23 cellular contexts compared by ENCODE assay signal in the genomic region with DNA sequence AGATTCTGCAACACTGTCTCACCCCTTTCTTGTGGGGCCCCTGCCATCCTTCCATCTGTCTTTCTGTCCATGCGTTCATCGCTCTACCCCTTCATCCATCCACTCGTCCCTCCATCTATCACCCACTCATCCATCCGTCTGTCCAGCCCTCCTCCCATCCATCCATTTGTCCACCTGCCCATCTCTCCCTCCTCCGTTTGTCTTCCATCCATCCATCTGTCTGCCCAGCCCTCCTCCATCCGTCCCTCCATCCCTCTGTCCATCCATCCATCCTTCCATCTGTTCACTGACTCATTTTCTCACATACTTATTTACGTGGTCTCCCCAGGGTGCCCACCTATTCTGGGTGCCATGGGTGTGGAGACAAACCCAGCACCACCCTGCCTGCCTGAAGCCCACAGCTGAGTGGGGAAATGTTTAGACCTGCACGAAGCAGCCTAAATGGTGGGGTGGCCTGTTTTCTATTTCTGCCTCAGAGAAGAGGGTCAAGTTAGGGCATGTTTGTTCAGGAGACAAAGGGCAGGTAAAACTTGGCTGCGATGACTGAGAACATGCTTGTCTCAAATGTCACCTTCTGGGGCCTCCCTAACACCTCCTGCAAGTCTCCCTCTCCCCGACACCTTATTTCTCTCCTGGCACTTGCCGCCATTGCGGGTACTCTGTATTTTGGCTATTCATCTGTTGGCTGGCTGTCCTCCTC. TPM values are rescaled to one million over a fixed set of nuclear protein-coding genes. Genes with fewer than 3 reads are reported as not detected.
"Had no signal": no experiment of that assay in that cellular context is flagged by ENCODE, and none has a peak within 500 bp of the region (broad histone marks: within the 10 kb centered on the region; RNA-seq: fewer than 3 reads in every experiment).

No MANE protein-coding gene starts in this region.

- H3K4me1 ChIP-seq: testis had no signal

- H3K4me2 ChIP-seq: hepatocyte had no signal

- H3K36me3 ChIP-seq: spleen, stomach, upper lobe of right lung had no signal

- FAIRE-seq: kidney had no signal

- H3K27me3 ChIP-seq: dorsolateral prefrontal cortex, hepatocyte, spleen, stomach, testis, upper lobe of right lung had no signal

- H3K9me3 Mint-ChIP-seq: activated naive CD4-positive, alpha-beta T cell treated with anti-CD3 and anti-CD28 coated beads for 36 hours; activated naive CD8-positive, alpha-beta T cell treated with anti-CD3 and anti-CD28 coated beads, Interleukin-2, amount 50 U/mL, for 24 hours; activated T-helper 17 cell treated with anti-CD3 and anti-CD28 coated beads, Interleukin-2, amount 50 U/mL, for 72 hours; endodermal cell had no signal

- H3K27me3 Mint-ChIP-seq: activated naive CD8-positive, alpha-beta T cell treated with anti-CD3 and anti-CD28 coated beads, Interleukin-2, amount 50 U/mL, for 24 hours; activated T-helper 17 cell treated with anti-CD3 and anti-CD28 coated beads, Interleukin-2, amount 50 U/mL, for 72 hours had no signal

- H3K27ac Mint-ChIP-seq: activated naive CD4-positive, alpha-beta T cell treated with anti-CD3 and anti-CD28 coated beads for 36 hours; activated naive CD8-positive, alpha-beta T cell treated with anti-CD3 and anti-CD28 coated beads, Interleukin-2, amount 50 U/mL, for 24 hours; activated T-helper 17 cell treated with anti-CD3 and anti-CD28 coated beads, Interleukin-2, amount 50 U/mL, for 72 hours; endodermal cell had no signal

- H3K4me3 ChIP-seq: dorsolateral prefrontal cortex, hepatocyte, spleen, stomach, testis, upper lobe of right lung had no signal

- H3K9me3 ChIP-seq: spleen, stomach, testis, upper lobe of right lung had no signal

- H3K4me3 Mint-ChIP-seq: activated naive CD4-positive, alpha-beta T cell treated with anti-CD3 and anti-CD28 coated beads for 36 hours; activated naive CD8-positive, alpha-beta T cell treated with anti-CD3 and anti-CD28 coated beads, Interleukin-2, amount 50 U/mL, for 24 hours; endodermal cell had no signal

- H3K79me2 ChIP-seq: hepatocyte had no signal

- H3K27ac ChIP-seq: dorsolateral prefrontal cortex, hepatocyte, spleen, stomach, testis, upper lobe of right lung had no signal

- ATAC-seq: activated naive CD8-positive, alpha-beta T cell treated with anti-CD3 and anti-CD28 coated beads, Interleukin-2, amount 50 U/mL, for 24 hours; activated T-helper 17 cell treated with anti-CD3 and anti-CD28 coated beads, Interleukin-2, amount 50 U/mL, for 72 hours; left ventricle myocardium superior; sciatic nerve; upper lobe of right lung had no signal

- DNase-seq: activated CD4-positive, alpha-beta T cell treated with anti-CD3 and anti-CD28 coated beads, Interleukin-2, amount 50 U/mL, for 1 hour; activated naive CD4-positive, alpha-beta T cell treated with anti-CD3 and anti-CD28 coated beads for 36 hours; activated naive CD8-positive, alpha-beta T cell treated with anti-CD3 and anti-CD28 coated beads, Interleukin-2, amount 50 U/mL, for 24 hours; aorta; dorsolateral prefrontal cortex; endodermal cell; erythroblast; kidney; left ventricle myocardium superior; spleen; stimulated activated CD4-positive, alpha-beta T cell treated with anti-CD3 and anti-CD28 coated beads, Interleukin-1b, Interleukin-23, amount 100 ng/mL, for 48 hours; stomach; SW 1271; T-helper 9 cell; testis; upper lobe of right lung had no signal

- H2AFZ ChIP-seq: hepatocyte had no signal

RNA-seq across cellular contexts. Expression of gene SLC25A47, which starts 2.8 kb away (rescaled TPM):
- total RNA-seq: activated CD8-positive, alpha-beta memory T cell treated with anti-CD3 and anti-CD28 coated beads for 36 hours; activated naive CD4-positive, alpha-beta T cell treated with anti-CD3 and anti-CD28 coated beads for 36 hours; activated T-helper 17 cell treated with anti-CD3 and anti-CD28 coated beads, Interleukin-2, amount 50 U/mL, for 72 hours; aorta; endodermal cell; kidney; left ventricle myocardium superior; osteocyte; pulmonary artery endothelial cell; sciatic nerve; spleen; upper lobe of right lung had no signal
- polyA plus RNA-seq: aorta, neural cell, stomach had no signal
